1 cellular context compared by ENCODE assay signal in genomic region chr1:71592646-71593274, GRCh38.
A peak's percentile ranks its signal among the peaks of the same experiment; 100 is the strongest.
TF ChIP-seq lines count a peak whose summit lies in the region.

No MANE protein-coding gene starts in this region.

TF ChIP-seq in HepG2, 621 proteins besides CTCF, POLR2A, EP300 and RAD21 (continued from another document):
- TF ChIP-seq ADNP (CRISPR knock-in tag; IDR thresholded peaks at IDR 0.05) (no peak), ZBTB20 (CRISPR knock-in tag; IDR thresholded peaks at IDR 0.05; ENCODE audit: borderline replicate concordance, low read depth) (no peak), ZNF775 (CRISPR knock-in tag; IDR thresholded peaks at IDR 0.05; ENCODE audit: borderline replicate concordance) (no peak), ZNF777 (CRISPR knock-in tag; IDR thresholded peaks at IDR 0.05) (no peak), MLXIP (CRISPR knock-in tag; IDR thresholded peaks at IDR 0.05; ENCODE audit: borderline replicate concordance) (no peak), ESRRA (CRISPR knock-in tag; IDR thresholded peaks at IDR 0.05; ENCODE audit: low read depth) (no peak), SCMH1 (CRISPR knock-in tag; IDR thresholded peaks at IDR 0.05; ENCODE audit: borderline replicate concordance) (no peak), MAFK (conservative IDR thresholded peaks at IDR 0.05 in 1 of 2, IDR thresholded peaks at IDR 0.05 in 1 of 2; ENCODE audit: low read length in 2 of 2) (peak in 1 of 2 experiments; percentile 24; a peak in 1 of 4 replicates), SNAPC2 (CRISPR knock-in tag; IDR thresholded peaks at IDR 0.05) (no peak)
- TF ChIP-seq, protein P1, sequence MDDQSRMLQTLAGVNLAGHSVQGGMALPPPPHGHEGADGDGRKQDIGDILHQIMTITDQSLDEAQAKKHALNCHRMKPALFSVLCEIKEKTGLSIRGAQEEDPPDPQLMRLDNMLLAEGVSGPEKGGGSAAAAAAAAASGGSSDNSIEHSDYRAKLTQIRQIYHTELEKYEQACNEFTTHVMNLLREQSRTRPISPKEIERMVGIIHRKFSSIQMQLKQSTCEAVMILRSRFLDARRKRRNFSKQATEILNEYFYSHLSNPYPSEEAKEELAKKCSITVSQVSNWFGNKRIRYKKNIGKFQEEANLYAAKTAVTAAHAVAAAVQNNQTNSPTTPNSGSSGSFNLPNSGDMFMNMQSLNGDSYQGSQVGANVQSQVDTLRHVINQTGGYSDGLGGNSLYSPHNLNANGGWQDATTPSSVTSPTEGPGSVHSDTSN (CRISPR knock-in tag; IDR thresholded peaks at IDR 0.05; ENCODE audit: borderline replicate concordance): no peak
TF ChIP-seq in HepG2: peak in this region for 2.
